Comparison of ENCODE assay signal across 1 cellular context in genomic region chr16:11045846-11046245, GRCh38.
TF ChIP-seq lines count a peak whose summit lies in the region.

No MANE protein-coding gene starts in this region.

TF ChIP-seq in SK-N-SH, 30 proteins besides CTCF, POLR2A, EP300 and RAD21 (continued from another document):
- TF ChIP-seq NFIC (IDR thresholded peaks at IDR 0.05; ENCODE audit: borderline replicate concordance) (no peak), MEF2A (IDR thresholded peaks at IDR 0.05; ENCODE audit: borderline replicate concordance, low read depth) (no peak), SIN3A (IDR thresholded peaks at IDR 0.05; ENCODE audit: borderline replicate concordance, low read depth, low read length) (no peak), TAF1 (IDR thresholded peaks at IDR 0.05; ENCODE audit: borderline replicate concordance, low read depth, low read length) (no peak), CHD2 (IDR thresholded peaks at IDR 0.05; ENCODE audit: low read length, partially characterized antibody) (no peak), YY1 (IDR thresholded peaks at IDR 0.05; ENCODE audit: low read depth) (no peak), RCOR1 (IDR thresholded peaks at IDR 0.05; ENCODE audit: low read length) (no peak), TEAD4 (IDR thresholded peaks at IDR 0.05; ENCODE audit: borderline replicate concordance, insufficient read depth) (no peak), FOXJ3 (CRISPR knock-in tag; IDR thresholded peaks at IDR 0.05) (no peak), IRF3 (IDR thresholded peaks at IDR 0.05; ENCODE audit: low read depth, low read length) (no peak), GABPA (IDR thresholded peaks at IDR 0.05; ENCODE audit: low read depth) (no peak), JUND (IDR thresholded peaks at IDR 0.05) (no peak)
